9 cellular contexts compared by ENCODE assay signal in genomic region chr16:50007744-50008143, GRCh38.
"Had no signal": no experiment of that assay in that cellular context is flagged by ENCODE, and none has a peak within 500 bp of the region (broad histone marks: within the 10 kb centered on the region; RNA-seq: fewer than 3 reads in every experiment).

No MANE protein-coding gene starts in this region.

- FAIRE-seq: H1, H54, HTR-8/SVneo had no signal

- H3K4me3 ChIP-seq: GM23248 had no signal

- DNase-seq: GM23248, H9, HCEC 1CT, HFFc6, IMR-90 had no signal

- H3K9ac ChIP-seq: GM23248, KMS-11 had no signal

- H2AFZ ChIP-seq: GM23248 had no signal

- H3K4me2 ChIP-seq: KMS-11 had no signal

- H3K27ac ChIP-seq: GM23248, KMS-11 had no signal
